In the genomic region with DNA sequence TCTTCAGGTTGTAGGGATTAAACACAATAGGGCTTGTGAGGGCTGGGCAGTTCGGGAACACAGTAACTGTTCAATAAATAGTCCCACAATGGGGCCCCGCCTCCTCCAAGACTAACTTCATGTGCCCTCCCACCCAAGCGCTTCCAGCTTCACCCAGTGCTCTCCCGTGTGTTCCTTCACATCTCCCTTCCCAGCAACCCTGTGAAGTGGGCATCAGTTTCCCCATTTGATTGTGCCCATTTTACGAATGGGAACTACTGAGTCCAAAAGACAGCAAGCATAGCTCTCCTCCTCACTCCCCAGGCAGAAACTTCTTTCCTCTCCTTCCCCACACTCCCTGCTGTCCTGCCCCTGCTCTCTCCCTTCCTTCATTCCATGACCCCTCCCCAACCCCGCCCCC, we compare ENCODE assay signal across 20 cellular contexts. TPM values are rescaled to one million over a fixed set of nuclear protein-coding genes. Genes with fewer than 3 reads are reported as not detected.
DNase-seq lines count a peak whose midpoint lies in the region; ATAC-seq, FAIRE-seq and TF ChIP-seq lines count a peak whose summit lies in the region.
"Had no signal": no experiment of that assay in that cellular context is flagged by ENCODE, and none has a peak within 500 bp of the region (broad histone marks: within the 10 kb centered on the region; RNA-seq: fewer than 3 reads in every experiment).

No MANE protein-coding gene starts in this region.

- H3K27me3 Mint-ChIP-seq in Calu3 (ENCODE audit: unreplicated experiment): no peaks in the 10 kb centered on the region

- no peak overlapping the region for H3K9ac ChIP-seq in K562 (ENCODE audit: insufficient read depth in 1 of 2, low read depth in 2 of 2, low read length in 2 of 2)

- no peak for TF ChIP-seq EP300 in A549 (IDR thresholded peaks at IDR 0.05)
- TF ChIP-seq EP300 in K562 (IDR thresholded peaks at IDR 0.05; ENCODE audit: low read length): no peak

- H3K27me3 ChIP-seq in K562 (ENCODE audit: control insufficient read depth in 2 of 2, insufficient read depth in 2 of 2, low read length in 2 of 2): peaks cover 2 to 13% of the 10 kb centered on the region in 2 experiments; a peak in 3 of 5 replicates

- BruUV-seq in Calu3 (replicated peaks; lab: Mats Ljungman, UMichigan): no TSS peak
- BruUV-seq in K562 (replicated peaks; lab: Mats Ljungman, UMichigan): no TSS peak

- no peak for TF ChIP-seq RAD21 in A549 (conservative IDR thresholded peaks at IDR 0.05 in 1 of 2, IDR thresholded peaks at IDR 0.05 in 1 of 2)
- no peak for TF ChIP-seq RAD21 in K562 (CRISPR knock-in tag; conservative IDR thresholded peaks at IDR 0.05 in 1 of 2, IDR thresholded peaks at IDR 0.05 in 1 of 2)

- peaks cover 18% of the 10 kb centered on the region for H3K36me3 Mint-ChIP-seq in Calu3 (ENCODE audit: insufficient read depth, unreplicated experiment)

- no peak overlapping the region for H3K4me3 Mint-ChIP-seq in Calu3 (ENCODE audit: low read depth, unreplicated experiment)
- H3K4me3 Mint-ChIP-seq: CD4-positive, alpha-beta T cell; H9; IgD-negative memory B cell had no signal

- TF ChIP-seq POLR2A in A549 (IDR thresholded peaks at IDR 0.05; ENCODE audit: low read length) (no peak), K562 (conservative IDR thresholded peaks at IDR 0.05) (no peak)

- peaks cover 41% of the 10 kb centered on the region for H3K4me1 ChIP-seq in A549
- no peaks in the 10 kb centered on the region for H3K4me1 ChIP-seq in K562 (replicated peaks in 1 of 2; ENCODE audit: control insufficient read depth in 2 of 2, insufficient read depth in 2 of 2, low read length in 2 of 2)
- H3K4me1 ChIP-seq: Caco-2 had no signal

- no peak overlapping the region for H2AFZ ChIP-seq in K562 (ENCODE audit: low read depth, low read length)

- H3K79me2 ChIP-seq in K562 (ENCODE audit: control insufficient read depth, insufficient read depth, low read length): no peaks in the 10 kb centered on the region

- CTCF ChIA-PET in A549 (lab: Yijun Ruan, JAX) (interaction anchor here (0.6 to 8.3 kb wide), 5 partner anchors 13 to 68 kb away, joined by 3 to 100 read pairs (median 36); no protein-coding TSS in a partner anchor), Calu3 (lab: Charles Lee) (no interaction called here), RWPE1 (lab: Yijun Ruan, JAX) (no interaction called here), K562 (lab: Yijun Ruan, JAX; ENCODE audit: low intra/inter-chr PET ratio) (no interaction called here)

- no peaks in the 10 kb centered on the region for H3K36me3 ChIP-seq in K562 (ENCODE audit: control insufficient read depth, insufficient read depth, low read length)

- peaks cover 55% of the 10 kb centered on the region for H3K4me1 Mint-ChIP-seq in Calu3 (ENCODE audit: low read depth, unreplicated experiment)

- H3K4me2 ChIP-seq in A549 (no peak overlapping the region), K562 (ENCODE audit: insufficient read depth, low read length) (no peak overlapping the region)

- H3K9me3 Mint-ChIP-seq in Calu3 (ENCODE audit: low read depth, unreplicated experiment): no peaks in the 10 kb centered on the region
- H3K9me3 Mint-ChIP-seq: CD4-positive, alpha-beta T cell; H9; IgD-negative memory B cell had no signal

- FAIRE-seq in A549 (lab: Jason Lieb, UNC) (no peak), K562 (lab: Jason Lieb, UNC) (no peak)
- FAIRE-seq: A204.1, HTR-8/SVneo had no signal

- H3K9me3 ChIP-seq in A549 (no peaks in the 10 kb centered on the region), K562 (replicated peaks; ENCODE audit: control insufficient read depth, insufficient read depth, low read depth, low read length) (no peaks in the 10 kb centered on the region)
- H3K9me3 ChIP-seq: Caco-2 had no signal

- 60% methylated on average over 6 of the region's 6 CpGs for WGBS in A549 (ENCODE audit: missing lambda C conversion rate)
- 0% methylated on average over 5 of the region's 6 CpGs for WGBS in K562 (ENCODE audit: insufficient coverage, low coverage, missing lambda C conversion rate)

- in situ Hi-C loops in K562 (cut with MboI): no loop called here

- intact Hi-C loops in Calu3 (cut with micrococcal nuclease; ENCODE audit: unreplicated experiment) (no loop called here), K562 (cut with micrococcal nuclease) (no loop called here), left cardiac atrium (cut with DNase I) (no loop called here)

- H3K9me1 ChIP-seq in K562 (ENCODE audit: control insufficient read depth, insufficient read depth, low read length): no peaks in the 10 kb centered on the region

- DNase-seq in A549 (ENCODE audit: low read depth in 1 of 2, low spot score in 1 of 2): no peak
- DNase-seq in Calu3: no peak
- no peak for DNase-seq in RWPE1 (ENCODE audit: low spot score)
- no peak for DNase-seq in K562 (ENCODE audit: extremely low read depth in 1 of 4, low spot score in 3 of 4)
- DNase-seq in NCI-H128 (lab: John Stamatoyannopoulos, UW; ENCODE audit: unreplicated experiment): no peak
- DNase-seq in left cardiac atrium: no peak
- DNase-seq: AML-193; Caco-2; CD4-positive, alpha-beta T cell; DMS153; DMS79; GDM1; GOT3; H9; KG1 had no signal

- no peaks in the 10 kb centered on the region for H4K20me1 ChIP-seq in K562 (replicated peaks; ENCODE audit: control insufficient read depth, insufficient read depth, low read length)

- H3K4me3 ChIP-seq in A549: no peak overlapping the region
- no peak overlapping the region for H3K4me3 ChIP-seq in K562

- H3K27ac ChIP-seq in A549 (peak overlapping the region in 1 of 2 experiments; percentile 61; a peak in 3 of 6 replicates), RWPE1 (peak overlapping the region; percentile 62; the same call in 1 of the 2 replicates), K562 (ENCODE audit: extremely low read depth, low read depth, low read length) (no peak overlapping the region)
- H3K27ac ChIP-seq: C4-2B had no signal

- POLR2A ChIA-PET in A549 (lab: Yijun Ruan, JAX): no interaction called here
- POLR2A ChIA-PET in RWPE1 (lab: Yijun Ruan, JAX; ENCODE audit: low non-redundant PET): no interaction called here
- POLR2A ChIA-PET in K562 (lab: Yijun Ruan, JAX): no interaction called here

- no peak for TF ChIP-seq CTCF in A549 (IDR thresholded peaks at IDR 0.05)
- TF ChIP-seq CTCF in Calu3 (IDR thresholded peaks at IDR 0.05; ENCODE audit: unreplicated experiment): no peak
- TF ChIP-seq CTCF in RWPE1 (conservative IDR thresholded peaks at IDR 0.05; ENCODE audit: low read depth): no peak
- no peak for TF ChIP-seq CTCF in K562 (IDR thresholded peaks at IDR 0.05 in 2 of 3, conservative IDR thresholded peaks at IDR 0.05 in 1 of 3; ENCODE audit: insufficient read depth in 2 of 3, low read depth in 1 of 3, low read length in 3 of 3)

- no peak for ATAC-seq in A549
- ATAC-seq in K562: no peak
- no peak for ATAC-seq in HG02759 (IDR thresholded peaks at IDR 0.05; ENCODE audit: unreplicated experiment)
- ATAC-seq in left cardiac atrium: no peak

- H3K27ac Mint-ChIP-seq in Calu3 (ENCODE audit: unreplicated experiment): peak overlapping the region; percentile 79
- H3K27ac Mint-ChIP-seq: CD4-positive, alpha-beta T cell had no signal

RNA-seq across cellular contexts. Expression of a gene that starts 6.2 kb away (rescaled TPM):
- polyA plus RNA-seq in A549 (2011; rRNA removed) (0.37 and 0.52 TPM in 2 replicates), A549 (2017; fragmentation: RNase III; extraction: RNeasy Plus Mini Kit Qiagen cat#74134 plus additional on column Dnase treatment) (0.05 to 0.15 TPM (median 0.09 TPM) in 3 replicates), K562 (2011; rRNA removed) (0.13 and 0.47 TPM in 2 replicates), K562 (2014; fragmentation: Illumina TruSeq; extraction: Trizol) (not detected in 2 replicates), K562 (2014; fragmentation: Nextera tagmentation; extraction: Ambion mirVana) (not detected), K562 (2014; rRNA removed) (0.03 TPM in 1 of 2 replicates, not detected in the other)
- 0.15 and 0.26 TPM in 2 replicates for polyA plus RNA-seq in A549 (2012; cell fraction: cytosol; rRNA removed)
- polyA plus RNA-seq in A549 (2012; cell fraction: nucleus; rRNA removed): 0.43 and 0.53 TPM in 2 replicates
- 0.88 and 1.2 TPM in 2 replicates for polyA minus RNA-seq in A549 (2011; rRNA and poly(A)+ RNA removed)
- total RNA-seq in Calu3 (2022) (13.0 and 25.3 TPM in 2 replicates), K562 (2014; rRNA removed) (not detected in 2 replicates), K562 (2014; rRNA removed; fragmentation: Illumina TruSeq; extraction: Trizol) (not detected in 2 replicates), K562 (2015; rRNA removed; fragmentation: Illumina TruSeq; extraction: Trizol) (not detected in 2 replicates), K562 (2021) (not detected in 2 replicates), left cardiac atrium (1 to 10 TPM; 1.0 to 1.2 TPM)
- total RNA-seq in K562 (2011; cell fraction: chromatin; rRNA removed; ENCODE audit: low replicate concordance): 1.1 TPM in 1 of 2 replicates, not detected in the other
- 0.39 and 0.50 TPM in 2 replicates for total RNA-seq in K562 (2011; cell fraction: nucleolus; rRNA removed)
- not detected in 2 replicates for total RNA-seq in K562 (2011; cell fraction: nucleoplasm; rRNA removed)
- 0.33 and 0.47 TPM in 2 replicates for polyA plus RNA-seq in K562 (2011; cell fraction: cytosol; rRNA removed)
- 0.34 and 0.72 TPM in 2 replicates for polyA plus RNA-seq in K562 (2011; cell fraction: nucleus; rRNA removed)
- 0.03 TPM in 1 of 2 replicates, not detected in the other for polyA plus RNA-seq in K562 (2012)
- polyA minus RNA-seq in K562 (2011; rRNA and poly(A)+ RNA removed): 0.39 TPM in 1 of 2 replicates, not detected in the other
- not detected in 2 replicates for polyA minus RNA-seq in K562 (2011; cell fraction: cytosol; rRNA and poly(A)+ RNA removed)
- 0.40 and 1.7 TPM in 2 replicates for polyA minus RNA-seq in K562 (2011; cell fraction: nucleus; rRNA and poly(A)+ RNA removed)
- total RNA-seq: Caco-2; CD4-positive, alpha-beta T cell had no signal
- polyA plus RNA-seq: IgD-negative memory B cell had no signal

RNA-seq across cellular contexts. Expression of a gene that starts 40.9 kb away (rescaled TPM):
- polyA plus RNA-seq in A549 (2011; rRNA removed) (18.8 and 19.2 TPM in 2 replicates), A549 (2017; fragmentation: RNase III; extraction: RNeasy Plus Mini Kit Qiagen cat#74134 plus additional on column Dnase treatment) (16.7 to 16.9 TPM (median 16.9 TPM) in 3 replicates), K562 (2011; rRNA removed) (4.7 and 4.9 TPM in 2 replicates), K562 (2014; fragmentation: Illumina TruSeq; extraction: Trizol) (7.8 and 8.3 TPM in 2 replicates), K562 (2014; fragmentation: Nextera tagmentation; extraction: Ambion mirVana) (1 to 10 TPM; 4.4 to 5.0 TPM), K562 (2014; rRNA removed) (5.7 and 6.1 TPM in 2 replicates)
- polyA plus RNA-seq in A549 (2012; cell fraction: cytosol; rRNA removed): 14.9 and 19.2 TPM in 2 replicates
- polyA plus RNA-seq in A549 (2012; cell fraction: nucleus; rRNA removed): 3.7 and 4.5 TPM in 2 replicates
- 49.3 and 53.3 TPM in 2 replicates for polyA minus RNA-seq in A549 (2011; rRNA and poly(A)+ RNA removed)
- total RNA-seq in Calu3 (2022) (25.7 and 27.7 TPM in 2 replicates), K562 (2014; rRNA removed) (6.9 and 10.7 TPM in 2 replicates), K562 (2014; rRNA removed; fragmentation: Illumina TruSeq; extraction: Trizol) (7.2 and 7.8 TPM in 2 replicates), K562 (2015; rRNA removed; fragmentation: Illumina TruSeq; extraction: Trizol) (5.3 and 6.1 TPM in 2 replicates), K562 (2021) (6.0 and 6.6 TPM in 2 replicates), left cardiac atrium (10 to 100 TPM; 22.7 to 28.5 TPM)
- total RNA-seq in K562 (2011; cell fraction: chromatin; rRNA removed; ENCODE audit: low replicate concordance): 2.4 and 3.1 TPM in 2 replicates
- total RNA-seq in K562 (2011; cell fraction: nucleolus; rRNA removed): 1.8 and 2.0 TPM in 2 replicates
- 2.1 and 2.7 TPM in 2 replicates for total RNA-seq in K562 (2011; cell fraction: nucleoplasm; rRNA removed)
- 3.7 and 4.8 TPM in 2 replicates for polyA plus RNA-seq in K562 (2011; cell fraction: cytosol; rRNA removed)
- 0.81 and 1.2 TPM in 2 replicates for polyA plus RNA-seq in K562 (2011; cell fraction: nucleus; rRNA removed)
- polyA plus RNA-seq in K562 (2012): 7.0 and 9.7 TPM in 2 replicates
- polyA minus RNA-seq in K562 (2011; rRNA and poly(A)+ RNA removed): 5.7 and 6.3 TPM in 2 replicates
- 6.8 and 13.3 TPM in 2 replicates for polyA minus RNA-seq in K562 (2011; cell fraction: cytosol; rRNA and poly(A)+ RNA removed)
- 0.67 and 1.00 TPM in 2 replicates for polyA minus RNA-seq in K562 (2011; cell fraction: nucleus; rRNA and poly(A)+ RNA removed)
